In genomic region chr17:74417178-74418045, GRCh38 we compare ENCODE assay signal across 9 cellular contexts.
DNase-seq lines count a peak whose midpoint lies in the region; ATAC-seq lines count a peak whose summit lies in the region.
"Had no signal": no experiment of that assay in that cellular context is flagged by ENCODE, and none has a peak within 500 bp of the region (broad histone marks: within the 10 kb centered on the region; RNA-seq: fewer than 3 reads in every experiment).

No MANE protein-coding gene starts in this region.

- ATAC-seq in GM21447 (IDR thresholded peaks at IDR 0.05; ENCODE audit: unreplicated experiment): peak; percentile 91

- peak; percentile 40 for DNase-seq in EL
- DNase-seq in NCI-H226: peak; percentile 57
- peak; percentile 96 for DNase-seq in kidney tubule cell (ENCODE audit: low spot score)
- DNase-seq in inferior parietal cortex (ENCODE audit: extremely low spot score): no peak
- DNase-seq in effector CD4-positive, alpha-beta T cell: no peak
- DNase-seq in T1000 (lab: John Stamatoyannopoulos, UW): no peak
- DNase-seq in activated CD8-positive, alpha-beta memory T cell treated with anti-CD3 and anti-CD28 coated beads, Interleukin-2, amount 50 U/mL, for 48 hours: no peak
- DNase-seq: natural killer cell had no signal

Comparison
In these comparisons a context has a peak if more than half of its experiments do, and no peak if none do; other contexts are left out.
1. DNase-seq: peak in EL (single experiment), NCI-H226 (single experiment) and kidney tubule cell (single experiment); none in inferior parietal cortex (single experiment), effector CD4-positive, alpha-beta T cell (single experiment), T1000 (single experiment) and activated CD8-positive, alpha-beta memory T cell treated with anti-CD3 and anti-CD28 coated beads, Interleukin-2, amount 50 U/mL, for 48 hours (single experiment).